Comparison of ENCODE assay signal across 17 cellular contexts in genomic region chr6:156993713-156994112, GRCh38.
DNase-seq lines count a peak whose midpoint lies in the region; ATAC-seq, FAIRE-seq and TF ChIP-seq lines count a peak whose summit lies in the region.
"Had no signal": no experiment of that assay in that cellular context is flagged by ENCODE, and none has a peak within 500 bp of the region (broad histone marks: within the 10 kb centered on the region; RNA-seq: fewer than 3 reads in every experiment).

No MANE protein-coding gene starts in this region.

- H3K27me3 ChIP-seq in PC-3 (ENCODE audit: low read length) (no peaks in the 10 kb centered on the region), endodermal cell (ENCODE audit: control insufficient read depth, insufficient read depth, low read length, poor library complexity, severe bottlenecking) (no peaks in the 10 kb centered on the region)

- no peak overlapping the region for H2AFZ ChIP-seq in PC-3 (ENCODE audit: low read length)

- H3K27me3 Mint-ChIP-seq in endodermal cell (ENCODE audit: insufficient read depth), result no peaks in the 10 kb centered on the region
- H3K27me3 Mint-ChIP-seq in nephron progenitor cell (ENCODE audit: low read depth, poor library complexity), result no peaks in the 10 kb centered on the region
- H3K27me3 Mint-ChIP-seq: T-cell had no signal

- peaks cover 79% of the 10 kb centered on the region for H3K79me2 ChIP-seq in PC-3 (ENCODE audit: low read length)

- TF ChIP-seq EP300 in A549 (IDR thresholded peaks at IDR 0.05), result no peak

- H3K36me3 ChIP-seq in PC-3 (ENCODE audit: low read depth, low read length), result no peaks in the 10 kb centered on the region
- no peaks in the 10 kb centered on the region for H3K36me3 ChIP-seq in endodermal cell (ENCODE audit: control insufficient read depth, insufficient read depth, low read length)

- intact Hi-C loops in PC-3 (cut with micrococcal nuclease) (loop anchor here (2.0 to 5.0 kb wide), 2 partner anchors 27 to 41 kb away; no protein-coding TSS in a partner anchor), posterior vena cava (cut with DNase I) (no loop called here)

- TSS peak; percentile 73 for BruUV-seq in PC-3 (replicated peaks; lab: Mats Ljungman, UMichigan)

- no peak for ATAC-seq in A549
- ATAC-seq in PC-3, result no peak
- ATAC-seq: T-cell had no signal

- H3K4me1 ChIP-seq in A549 (peaks cover 22% of the 10 kb centered on the region), PC-3 (ENCODE audit: insufficient read depth, low read length) (peaks cover 42% of the 10 kb centered on the region), endodermal cell (ENCODE audit: control insufficient read depth, insufficient read depth, low read length) (peaks cover 13% of the 10 kb centered on the region)

- H3K27ac Mint-ChIP-seq in endodermal cell (peak overlapping the region; percentile 28), nephron progenitor cell (peak overlapping the region; percentile 88)
- H3K27ac Mint-ChIP-seq: T-cell had no signal

- CTCF ChIA-PET in A549 (lab: Yijun Ruan, JAX) (interaction anchor here (0.6 kb wide), 1 partner anchor 22 kb away, joined by 3 read pairs; no protein-coding TSS in a partner anchor), PC-3 (lab: Charles Lee) (no interaction called here)

- H3K36me3 Mint-ChIP-seq in endodermal cell (ENCODE audit: low read depth) (peaks cover 2% of the 10 kb centered on the region), nephron progenitor cell (ENCODE audit: low read depth) (no peaks in the 10 kb centered on the region)

- FAIRE-seq in A549 (lab: Jason Lieb, UNC), result no peak

- H3K9me3 ChIP-seq in A549 (no peaks in the 10 kb centered on the region), PC-3 (ENCODE audit: low read length) (no peaks in the 10 kb centered on the region), endodermal cell (ENCODE audit: control insufficient read depth, low read length) (no peaks in the 10 kb centered on the region)
- H3K9me3 ChIP-seq: Caco-2 had no signal

- H3K4me2 ChIP-seq in A549 (peak overlapping the region; percentile 51; the same call in 2 of the 3 replicates), PC-3 (ENCODE audit: low read length) (peak overlapping the region; percentile 92)

- POLR2A ChIA-PET in A549 (lab: Yijun Ruan, JAX) (no interaction called here), PC-3 (lab: Charles Lee; ENCODE audit: unreplicated experiment) (no interaction called here)

- no peak for TF ChIP-seq CTCF in A549 (IDR thresholded peaks at IDR 0.05)
- TF ChIP-seq CTCF in PC-3 (conservative IDR thresholded peaks at IDR 0.05; ENCODE audit: low read depth, low read length), result no peak
- TF ChIP-seq CTCF in endodermal cell (conservative IDR thresholded peaks at IDR 0.05), result no peak
- no peak for TF ChIP-seq CTCF in nephron progenitor cell (IDR thresholded peaks at IDR 0.05)

- H3K9me3 Mint-ChIP-seq in endodermal cell, result no peaks in the 10 kb centered on the region
- H3K9me3 Mint-ChIP-seq in nephron progenitor cell, result no peaks in the 10 kb centered on the region
- H3K9me3 Mint-ChIP-seq: T-cell had no signal

- DNase-seq in A549 (ENCODE audit: low read depth in 1 of 2, low spot score in 1 of 2) (no peak), PC-3 (no peak), endodermal cell (no peak), nephron progenitor cell (no peak), C1 segment of cervical spinal cord (lab: John Stamatoyannopoulos, UW) (no peak), glomerular visceral epithelial cell (ENCODE audit: extremely low spot score) (no peak), posterior vena cava (ENCODE audit: low spot score) (no peak), foreskin melanocyte (no peak)
- DNase-seq: 8988T; EL; MM.1S; NCI-H187 treated with DMSO at 0.1 percent for 48 hours; NCI-H345; NCI-H526; NK-92 treated with Interleukin-12 subunit alpha and Interleukin-12 subunit beta, amount 100 ng/mL, for 24 hours; T-cell had no signal

- H3K27ac ChIP-seq in A549, result no peak overlapping the region
- peak overlapping the region; percentile 70 for H3K27ac ChIP-seq in PC-3 (ENCODE audit: low read length)
- no peak overlapping the region for H3K27ac ChIP-seq in endodermal cell (ENCODE audit: low read depth, low read length)

- H3K4me1 Mint-ChIP-seq in endodermal cell (peaks cover 44% of the 10 kb centered on the region), nephron progenitor cell (peaks cover 34% of the 10 kb centered on the region)

- no peaks in the 10 kb centered on the region for H3K9me2 ChIP-seq in PC-3 (replicated peaks; ENCODE audit: low read length)

- H3K4me3 ChIP-seq in A549 (no peak overlapping the region), PC-3 (ENCODE audit: low read length) (peak overlapping the region; percentile 56; the same call in 1 of the 2 replicates), endodermal cell (ENCODE audit: low read length) (peak overlapping the region; percentile 53)

- no peaks in the 10 kb centered on the region for H3F3A ChIP-seq in PC-3 (ENCODE audit: low read length, unreplicated experiment)

- no peak for TF ChIP-seq RAD21 in A549 (conservative IDR thresholded peaks at IDR 0.05 in 1 of 2, IDR thresholded peaks at IDR 0.05 in 1 of 2)

- WGBS in A549 (ENCODE audit: missing lambda C conversion rate), result 74% methylated on average over 2 of the region's 2 CpGs
- 99% methylated on average over 2 of the region's 2 CpGs; no CpG with 5 or more reads in 1 of the 2 experiments for WGBS in endodermal cell (ENCODE audit: insufficient coverage in 1 of 2, insufficient read length in 1 of 2), 2 experiments

- no peaks in the 10 kb centered on the region for H4K20me1 ChIP-seq in PC-3 (ENCODE audit: low read length)

- peak overlapping the region; percentile 13 for H3K4me3 Mint-ChIP-seq in endodermal cell
- no peak overlapping the region for H3K4me3 Mint-ChIP-seq in nephron progenitor cell
- H3K4me3 Mint-ChIP-seq: T-cell had no signal

- no peak overlapping the region for H3K9ac ChIP-seq in PC-3 (ENCODE audit: low read length)
- H3K9ac ChIP-seq in endodermal cell (ENCODE audit: extremely low read depth, low read length, poor library complexity, severe bottlenecking), result no peak overlapping the region

- no peak for TF ChIP-seq POLR2A in A549 (IDR thresholded peaks at IDR 0.05; ENCODE audit: low read length)

TF ChIP-seq in A549, 52 proteins besides CTCF, POLR2A, EP300 and RAD21:
- TF ChIP-seq ATOH8 (CRISPR knock-in tag; IDR thresholded peaks at IDR 0.05; ENCODE audit: low read depth) (no peak), HOXB5 (CRISPR knock-in tag; IDR thresholded peaks at IDR 0.05) (no peak), HES2 (IDR thresholded peaks at IDR 0.05) (no peak), POLR2AphosphoS2 (conservative IDR thresholded peaks at IDR 0.05; ENCODE audit: low read length) (no peak), CBX2 (IDR thresholded peaks at IDR 0.05; ENCODE audit: borderline replicate concordance, low read depth) (no peak), NR3C1 (IDR thresholded peaks at IDR 0.05) (no peak), CHD2 (IDR thresholded peaks at IDR 0.05; ENCODE audit: low read length, partially characterized antibody) (no peak)
